Comparison of ENCODE assay signal across 14 cellular contexts in genomic region chr11:64395545-64396078, GRCh38. TPM values are rescaled to one million over a fixed set of nuclear protein-coding genes. Genes with fewer than 3 reads are reported as not detected.
DNase-seq lines count a peak whose midpoint lies in the region; ATAC-seq and TF ChIP-seq lines count a peak whose summit lies in the region.
"Had no signal": no experiment of that assay in that cellular context is flagged by ENCODE, and none has a peak within 500 bp of the region (broad histone marks: within the 10 kb centered on the region; RNA-seq: fewer than 3 reads in every experiment).

No MANE protein-coding gene starts in this region.

- in situ Hi-C loops in HAP-1 (cut with MboI; ENCODE audit: low sequenced_read_pairs) = no loop called here

- peak overlapping the region; percentile 63 for H3K9ac ChIP-seq in NT2/D1 (ENCODE audit: insufficient read length, low read depth)

- peaks cover 0 to 1% (median 1%) of the 10 kb centered on the region in 3 donors for H3K27me3 Mint-ChIP-seq in CD14-positive monocyte (ENCODE audit: low read depth in 3 of 3)
- peaks cover 22% of the 10 kb centered on the region for H3K27me3 Mint-ChIP-seq in nephron (ENCODE audit: low read depth)

- TF ChIP-seq CTCF in CD14-positive monocyte (IDR thresholded peaks at IDR 0.05) (no peak), left ventricle myocardium inferior (IDR thresholded peaks at IDR 0.05; ENCODE audit: borderline replicate concordance) (no peak), nephron (IDR thresholded peaks at IDR 0.05; ENCODE audit: unreplicated experiment in 3 of 3) (no peak)

- H3K4me1 Mint-ChIP-seq in CD14-positive monocyte = peaks cover 90% of the 10 kb centered on the region
- peaks cover 41% of the 10 kb centered on the region for H3K4me1 Mint-ChIP-seq in nephron

- H3K27ac Mint-ChIP-seq in CD14-positive monocyte (peak overlapping the region; percentile 88 to 96 (median 94)), nephron (peak overlapping the region; percentile 82 to 95 (median 84))
- H3K27ac Mint-ChIP-seq: activated CD4-positive, alpha-beta memory T cell treated with anti-CD3 and anti-CD28 coated beads, Interleukin-2, amount 10 ng/mL, durations not matched to agents 7 days and 5 days had no signal

- no peaks in the 10 kb centered on the region for H3K27me3 ChIP-seq in NT2/D1 (ENCODE audit: insufficient read depth, insufficient read length)
- peaks cover 9% of the 10 kb centered on the region for H3K27me3 ChIP-seq in left ventricle myocardium inferior (ENCODE audit: low read depth)
- H3K27me3 ChIP-seq in HAP-1 (ENCODE audit: low read depth) = no peaks in the 10 kb centered on the region
- H3K27me3 ChIP-seq: adrenal gland, thyroid gland had no signal

- peak overlapping the region; percentile 5 for H3K4me3 ChIP-seq in NT2/D1 (ENCODE audit: insufficient read length, low read depth)
- H3K4me3 ChIP-seq in left ventricle myocardium inferior = peak overlapping the region; percentile 19
- H3K4me3 ChIP-seq in HAP-1 = no peak overlapping the region
- H3K4me3 ChIP-seq: adrenal gland, gastroesophageal sphincter, thyroid gland had no signal

- H3K4me1 ChIP-seq in NT2/D1 (ENCODE audit: insufficient read depth, insufficient read length) = peaks cover 16% of the 10 kb centered on the region
- H3K4me1 ChIP-seq in left ventricle myocardium inferior = peaks cover 20% of the 10 kb centered on the region
- H3K4me1 ChIP-seq in HAP-1 = no peaks in the 10 kb centered on the region
- H3K4me1 ChIP-seq: thyroid gland had no signal

- peak overlapping the region; percentile 29 for H3K27ac ChIP-seq in left ventricle myocardium inferior (replicated peaks)
- H3K27ac ChIP-seq: adrenal gland, epithelial cell of prostate, gastroesophageal sphincter, thyroid gland had no signal

- H3K9me3 Mint-ChIP-seq in CD14-positive monocyte (peaks cover 0 to 5% (median 4%) of the 10 kb centered on the region in 7 donors), nephron (no peaks in the 10 kb centered on the region)

- H3K36me3 Mint-ChIP-seq in CD14-positive monocyte = peaks cover 4 to 8% of the 10 kb centered on the region in 2 donors
- H3K36me3 Mint-ChIP-seq in nephron (ENCODE audit: low read depth) = no peaks in the 10 kb centered on the region

- H3K4me3 Mint-ChIP-seq in CD14-positive monocyte (peak overlapping the region; percentile 91 to 99), nephron (peak overlapping the region; percentile 72 to 79 (median 73))
- H3K4me3 Mint-ChIP-seq: activated CD4-positive, alpha-beta memory T cell treated with anti-CD3 and anti-CD28 coated beads, Interleukin-2, amount 10 ng/mL, durations not matched to agents 7 days and 5 days had no signal

- DNase-seq in CD14-positive monocyte (ENCODE audit: low spot score) = peak; percentile 65
- DNase-seq in NT2/D1 (ENCODE audit: low read depth, low spot score) = no peak
- no peak for DNase-seq in left ventricle myocardium inferior
- no peak for DNase-seq in HAP-1 (ENCODE audit: low spot score in 2 of 2)
- no peak for DNase-seq in stimulated activated CD4-positive, alpha-beta T cell treated with anti-CD3 and anti-CD28 coated beads, Interleukin-2, amount 100 ng/mL, for 24 hours
- DNase-seq: activated CD4-positive, alpha-beta memory T cell treated with anti-CD3 and anti-CD28 coated beads, Interleukin-2, amount 10 ng/mL, durations not matched to agents 7 days and 5 days; NCI-H1092; thyroid gland had no signal

- ATAC-seq in GM19328 (IDR thresholded peaks at IDR 0.05; ENCODE audit: unreplicated experiment) = no peak
- no peak for ATAC-seq in HG02623 (IDR thresholded peaks at IDR 0.05; ENCODE audit: unreplicated experiment)
- ATAC-seq: gastroesophageal sphincter had no signal

- intact Hi-C loops in CD14-positive monocyte (cut with micrococcal nuclease) (no loop called here), left ventricle myocardium inferior (cut with micrococcal nuclease) (no loop called here)

- no peaks in the 10 kb centered on the region for H3K36me3 ChIP-seq in NT2/D1 (ENCODE audit: insufficient read depth, insufficient read length, low read length)
- H3K36me3 ChIP-seq in left ventricle myocardium inferior = no peaks in the 10 kb centered on the region
- H3K36me3 ChIP-seq in HAP-1 (replicated peaks) = no peaks in the 10 kb centered on the region
- H3K36me3 ChIP-seq: adrenal gland, gastroesophageal sphincter, thyroid gland had no signal

- H3K9me3 ChIP-seq in NT2/D1 (ENCODE audit: insufficient read depth, low read length) (no peaks in the 10 kb centered on the region), left ventricle myocardium inferior (replicated peaks) (no peaks in the 10 kb centered on the region), HAP-1 (no peaks in the 10 kb centered on the region)
- H3K9me3 ChIP-seq: adrenal gland, gastroesophageal sphincter, thyroid gland had no signal

RNA-seq across cellular contexts. Expression of gene RPS6KA4, which starts 36.6 kb away (rescaled TPM):
- 10 to 100 TPM; 16.2 to 24.5 TPM for polyA plus RNA-seq in CD14-positive monocyte
- 16.8 TPM for total RNA-seq in left ventricle myocardium inferior

RNA-seq across cellular contexts. Expression of gene CCDC88B, which starts 55.6 kb away (rescaled TPM):
- polyA plus RNA-seq in CD14-positive monocyte = 10 to 100 TPM in 1 of 2 donors, 1 to 10 TPM in 1; 8.2 to 18.9 TPM
- total RNA-seq in left ventricle myocardium inferior = 7.5 TPM
